In the genomic region with DNA sequence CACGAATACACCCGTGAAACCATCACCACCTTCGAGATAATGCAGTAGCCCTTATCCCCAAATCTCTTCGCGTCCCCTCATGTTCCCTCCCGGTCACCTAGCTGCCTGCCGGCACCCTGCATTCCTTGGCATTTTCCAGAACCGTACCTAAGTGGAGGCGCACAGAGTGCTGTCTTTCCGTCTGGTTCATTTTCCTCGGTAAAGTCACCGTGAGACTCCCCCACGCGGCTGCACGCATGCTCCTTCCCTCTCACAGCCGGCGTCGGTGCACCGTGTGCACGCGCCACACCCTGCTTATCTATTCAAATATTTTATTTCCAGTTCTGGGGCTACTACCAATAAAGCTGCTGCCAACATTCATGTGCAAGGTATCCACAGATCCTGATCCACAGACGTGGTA, we compare ENCODE assay signal across 17 cellular contexts.
DNase-seq lines count a peak whose midpoint lies in the region; ATAC-seq and TF ChIP-seq lines count a peak whose summit lies in the region.
"Had no signal": no experiment of that assay in that cellular context is flagged by ENCODE, and none has a peak within 500 bp of the region (broad histone marks: within the 10 kb centered on the region; RNA-seq: fewer than 3 reads in every experiment).

No MANE protein-coding gene starts in this region.

- H3K27ac ChIP-seq in left ventricle myocardium inferior (replicated peaks) = no peak overlapping the region
- H3K27ac ChIP-seq in RWPE2 (ENCODE audit: poor library complexity, severe bottlenecking) = no peak overlapping the region
- H3K27ac ChIP-seq in osteoblast (ENCODE audit: low read depth, low read length) = no peak overlapping the region
- H3K27ac ChIP-seq in upper lobe of right lung = no peak overlapping the region
- H3K27ac ChIP-seq: RWPE1 had no signal

- no peaks in the 10 kb centered on the region for H3K79me2 ChIP-seq in osteoblast (ENCODE audit: insufficient read depth, low read length)

- no peak overlapping the region for H2AFZ ChIP-seq in osteoblast (ENCODE audit: low read length)

- DNase-seq in Right ventricle myocardium inferior (ENCODE audit: missing footprints) = peak; percentile 45
- no peak for DNase-seq in left ventricle myocardium inferior
- DNase-seq in RWPE2 (ENCODE audit: low spot score) = peak; percentile 27
- peak; percentile 19 for DNase-seq in osteoblast (ENCODE audit: insufficient read length, low spot score, missing footprints)
- DNase-seq in upper lobe of right lung = peak; percentile 53
- no peak for DNase-seq in omental fat pad (ENCODE audit: low spot score)
- no peak for DNase-seq in NCI-H524 (lab: John Stamatoyannopoulos, UW)
- DNase-seq: CD4-positive, alpha-beta memory T cell; DMS 273 treated with DMSO at 0.1 percent for 48 hours; DMS79 treated with DMSO at 0.1 percent for 48 hours; NCI-H1417; NCI-H1694 treated with DMSO at 0.1 percent for 48 hours; NCI-H446 treated with DMSO at 0.1 percent for 48 hours; NCI-H69 had no signal

- no peak for ATAC-seq in Right ventricle myocardium inferior
- no peak for ATAC-seq in RWPE2 (ENCODE audit: low read depth)
- no peak for ATAC-seq in upper lobe of right lung
- no peak for ATAC-seq in omental fat pad (ENCODE audit: low FRiP score)
- ATAC-seq: GM12878 had no signal

- H3K4me1 ChIP-seq in left ventricle myocardium inferior (peaks cover 8% of the 10 kb centered on the region), RWPE2 (ENCODE audit: insufficient read depth, poor library complexity, severe bottlenecking) (no peaks in the 10 kb centered on the region), osteoblast (ENCODE audit: insufficient read depth, low read length) (no peaks in the 10 kb centered on the region), upper lobe of right lung (no peaks in the 10 kb centered on the region)

- intact Hi-C loops in Right ventricle myocardium inferior (cut with DNase I) = no loop called here
- intact Hi-C loops in left ventricle myocardium inferior (cut with micrococcal nuclease) = no loop called here
- intact Hi-C loops in upper lobe of right lung (cut with DNase I) = no loop called here

- H3K9me3 ChIP-seq in left ventricle myocardium inferior (replicated peaks) (peaks cover 34% of the 10 kb centered on the region), RWPE2 (ENCODE audit: severe bottlenecking) (no peaks in the 10 kb centered on the region), osteoblast (ENCODE audit: low read depth, low read length) (no peaks in the 10 kb centered on the region), upper lobe of right lung (no peaks in the 10 kb centered on the region)
- H3K9me3 ChIP-seq: Caco-2 had no signal

- TF ChIP-seq CTCF in left ventricle myocardium inferior (IDR thresholded peaks at IDR 0.05; ENCODE audit: borderline replicate concordance) (no peak), RWPE2 (IDR thresholded peaks at IDR 0.05; ENCODE audit: poor library complexity, severe bottlenecking) (no peak), osteoblast (IDR thresholded peaks at IDR 0.05; ENCODE audit: extremely low read depth, low read depth, low read length) (no peak), upper lobe of right lung (IDR thresholded peaks at IDR 0.05) (no peak), omental fat pad (IDR thresholded peaks at IDR 0.05) (no peak)

- H3K4me2 ChIP-seq in osteoblast (ENCODE audit: insufficient read depth, low read length) = no peak overlapping the region

- H3K36me3 ChIP-seq in left ventricle myocardium inferior = no peaks in the 10 kb centered on the region
- H3K36me3 ChIP-seq in RWPE2 (ENCODE audit: low read depth) = no peaks in the 10 kb centered on the region
- H3K36me3 ChIP-seq in osteoblast (ENCODE audit: insufficient read depth, low read length) = no peaks in the 10 kb centered on the region
- H3K36me3 ChIP-seq in upper lobe of right lung = no peaks in the 10 kb centered on the region

- H3K4me3 ChIP-seq in left ventricle myocardium inferior = no peak overlapping the region
- H3K4me3 ChIP-seq in RWPE2 (ENCODE audit: severe bottlenecking) = no peak overlapping the region
- H3K4me3 ChIP-seq in osteoblast (ENCODE audit: insufficient read depth, low read length) = no peak overlapping the region
- no peak overlapping the region for H3K4me3 ChIP-seq in upper lobe of right lung
- H3K4me3 ChIP-seq: GM12878 had no signal

- no peaks in the 10 kb centered on the region for H4K20me1 ChIP-seq in osteoblast (ENCODE audit: insufficient read depth, low read length)

- peaks cover 58% of the 10 kb centered on the region for H3K27me3 ChIP-seq in left ventricle myocardium inferior (ENCODE audit: low read depth)
- H3K27me3 ChIP-seq in RWPE2 (ENCODE audit: insufficient read depth, poor library complexity, severe bottlenecking) = peaks cover 32% of the 10 kb centered on the region
- peaks cover 31% of the 10 kb centered on the region for H3K27me3 ChIP-seq in osteoblast (ENCODE audit: insufficient read depth, low read length)
- peaks cover 14% of the 10 kb centered on the region for H3K27me3 ChIP-seq in upper lobe of right lung

Comparison
In these comparisons a context has a peak if more than half of its experiments do, and no peak if none do; other contexts are left out.
1. DNase-seq: peak in Right ventricle myocardium inferior (single experiment), RWPE2 (single experiment), osteoblast (single experiment) and upper lobe of right lung (single experiment); none in left ventricle myocardium inferior (single experiment), omental fat pad (single experiment) and NCI-H524 (0 of 2).